8 cellular contexts compared by ENCODE assay signal in genomic region chr4:1693131-1693896, GRCh38. TPM values are rescaled to one million over a fixed set of nuclear protein-coding genes. Genes with fewer than 3 reads are reported as not detected.
DNase-seq lines count a peak whose midpoint lies in the region; ATAC-seq, FAIRE-seq and TF ChIP-seq lines count a peak whose summit lies in the region.

No MANE protein-coding gene starts in this region.

- ATAC-seq in GM18861 (IDR thresholded peaks at IDR 0.05; ENCODE audit: unreplicated experiment), result peak; percentile 73

- peaks cover 14% of the 10 kb centered on the region for H4K20me1 ChIP-seq in neural progenitor cell (ENCODE audit: low read depth)

- H3K4me1 ChIP-seq in esophagus muscularis mucosa (no peaks in the 10 kb centered on the region), neural progenitor cell (no peaks in the 10 kb centered on the region), stomach (peaks cover 0 to 7% (median 0%) of the 10 kb centered on the region in 4 donors)

- H3F3A ChIP-seq in neural progenitor cell (ENCODE audit: low read depth), result peaks cover 28% of the 10 kb centered on the region

- intact Hi-C loops in esophagus muscularis mucosa (cut with DNase I) (loop anchor here (1.0 kb wide), 1 partner anchor 32 kb away; no protein-coding TSS in a partner anchor), stomach (cut with DNase I; ENCODE audit: low total_unique reads) (loop anchor here (5.0 kb wide), 1 partner anchor 34 kb away; no protein-coding TSS in a partner anchor)

- H3K9ac ChIP-seq in neural progenitor cell, result no peak overlapping the region

- H3K9me3 Mint-ChIP-seq in neural progenitor cell, result no peaks in the 10 kb centered on the region

- TF ChIP-seq EP300 in esophagus muscularis mucosa (IDR thresholded peaks at IDR 0.05) (no peak), stomach (IDR thresholded peaks at IDR 0.05) (no peak)

- H3K4me3 ChIP-seq in esophagus muscularis mucosa (no peak overlapping the region), neural progenitor cell (no peak overlapping the region), stomach (no peak overlapping the region)

- FAIRE-seq in HTR-8/SVneo (lab: Jason Lieb, UNC), result peak; percentile 42

- peak; percentile 71 for DNase-seq in ACHN
- DNase-seq in HTR-8/SVneo (ENCODE audit: insufficient read length, low spot score), result peak; percentile 74
- peak; percentile 81 for DNase-seq in OCI-M1 (lab: John Stamatoyannopoulos, UW)
- DNase-seq in activated T-cell treated with anti-CD3 and anti-CD28 coated beads for 24 hours (ENCODE audit: low read depth), result peak; percentile 65
- no peak for DNase-seq in esophagus muscularis mucosa (ENCODE audit: extremely low spot score)
- DNase-seq in neural progenitor cell (ENCODE audit: low spot score), result peak; percentile 85
- DNase-seq in stomach, result peak; percentile 80

- no peaks in the 10 kb centered on the region for H3K27me3 Mint-ChIP-seq in neural progenitor cell (ENCODE audit: insufficient read depth, low read depth)

- no peak overlapping the region for H2AFZ ChIP-seq in neural progenitor cell (replicated peaks)

- H3K4me3 Mint-ChIP-seq in neural progenitor cell, result no peak overlapping the region

- 44% methylated on average over 7 of the region's 7 CpGs for WGBS in esophagus muscularis mucosa
- 38 to 47% (median 42%) methylated on average over 7 of the region's 7 CpGs for WGBS in stomach, 5 donors

- in situ Hi-C loops in ACHN (cut with HindIII; ENCODE audit: low pct_ligation_motif_present, low pct_unique_long_range_greater_than_20kb, low sequenced_read_pairs), result no loop called here

- TF ChIP-seq POLR2A in esophagus muscularis mucosa (IDR thresholded peaks at IDR 0.05; ENCODE audit: low read depth) (no peak), stomach (IDR thresholded peaks at IDR 0.05) (no peak)

- peak; percentile 85 to 93 (median 90) for TF ChIP-seq CTCF in esophagus muscularis mucosa (IDR thresholded peaks at IDR 0.05)
- TF ChIP-seq CTCF in neural progenitor cell (IDR thresholded peaks at IDR 0.05), result peak; percentile 95
- TF ChIP-seq CTCF in stomach (IDR thresholded peaks at IDR 0.05), result peak in 5 of 7 experiments; percentile 90 to 94 (median 93)

- H3K27ac ChIP-seq in esophagus muscularis mucosa (replicated peaks in 1 of 4) (no peak overlapping the region), neural progenitor cell (no peak overlapping the region), stomach (no peak overlapping the region)

- no peak overlapping the region for H3K4me2 ChIP-seq in neural progenitor cell

- no peak overlapping the region for H3K27ac Mint-ChIP-seq in neural progenitor cell

- H3K36me3 Mint-ChIP-seq in neural progenitor cell, result peaks cover 16% of the 10 kb centered on the region

- H3K36me3 ChIP-seq in esophagus muscularis mucosa, result peaks cover 49 to 84% (median 74%) of the 10 kb centered on the region in 4 donors
- H3K36me3 ChIP-seq in neural progenitor cell, result peaks cover 8% of the 10 kb centered on the region
- H3K36me3 ChIP-seq in stomach, result peaks cover 52 to 81% (median 78%) of the 10 kb centered on the region in 4 donors

- H3K27me3 ChIP-seq in esophagus muscularis mucosa (no peaks in the 10 kb centered on the region), neural progenitor cell (no peaks in the 10 kb centered on the region), stomach (no peaks in the 10 kb centered on the region)

- no peaks in the 10 kb centered on the region for H3K4me1 Mint-ChIP-seq in neural progenitor cell

- H3K79me2 ChIP-seq in neural progenitor cell (ENCODE audit: low read depth), result no peaks in the 10 kb centered on the region

- no peaks in the 10 kb centered on the region for H3K9me3 ChIP-seq in esophagus muscularis mucosa
- no peaks in the 10 kb centered on the region for H3K9me3 ChIP-seq in neural progenitor cell (ENCODE audit: low read depth)
- no peaks in the 10 kb centered on the region for H3K9me3 ChIP-seq in stomach

RNA-seq across cellular contexts. Expression of gene FAM53A, which starts 9.2 kb away (rescaled TPM):
- 10 to 100 TPM in 1 of 4 donors, 1 to 10 TPM in 3; 5.2 to 13.3 (median 8.9) TPM for total RNA-seq in esophagus muscularis mucosa
- total RNA-seq in neural progenitor cell (ENCODE audit: low replicate concordance), result 3.2 and 10.3 TPM in 2 replicates
- under 1 TPM in 1 of 5 donors, not detected in 4; 0.73 TPM for total RNA-seq in stomach
- polyA plus RNA-seq in stomach, result 1 to 10 TPM; 1.4 to 2.8 (median 2.1) TPM

RNA-seq across cellular contexts. Expression of gene SLBP, which starts 18.8 kb away (rescaled TPM):
- total RNA-seq in esophagus muscularis mucosa (10 to 100 TPM; 41.5 to 56.1 (median 45.5) TPM), neural progenitor cell (ENCODE audit: low replicate concordance) (54.9 and 119 TPM in 2 replicates), stomach (100 to 1,000 TPM in 3 of 5 donors, 10 to 100 TPM in 2; 28.3 to 163 (median 100) TPM)
- 10 to 100 TPM; 30.9 to 35.6 (median 32.5) TPM for polyA plus RNA-seq in stomach

RNA-seq across cellular contexts. Expression of gene TMEM129, which starts 27.8 kb away (rescaled TPM):
- total RNA-seq in esophagus muscularis mucosa (100 to 1,000 TPM in 1 of 4 donors, 10 to 100 TPM in 3; 59.3 to 101 (median 72.6) TPM), neural progenitor cell (ENCODE audit: low replicate concordance) (14.1 and 55.4 TPM in 2 replicates), stomach (100 to 1,000 TPM in 2 of 5 donors, 10 to 100 TPM in 2, 1 to 10 TPM in 1; 9.9 to 171 (median 41.6) TPM)
- polyA plus RNA-seq in stomach, result 10 to 100 TPM; 13.7 to 29.9 (median 19.1) TPM

RNA-seq across cellular contexts. Expression of gene TACC3, which starts 28.0 kb away (rescaled TPM):
- total RNA-seq in esophagus muscularis mucosa (1 to 10 TPM; 2.5 to 8.8 (median 5.8) TPM), neural progenitor cell (ENCODE audit: low replicate concordance) (68.4 and 115 TPM in 2 replicates), stomach (10 to 100 TPM in 4 of 5 donors, 1 to 10 TPM in 1; 9.5 to 74.1 (median 30.9) TPM)
- 10 to 100 TPM in 2 of 3 donors, 1 to 10 TPM in 1; 7.2 to 22.7 (median 14.3) TPM for polyA plus RNA-seq in stomach
